ENCODE assay signal across 8 cellular contexts in genomic region chr1:15027515-15027948, GRCh38.
DNase-seq lines count a peak whose midpoint lies in the region; ATAC-seq and TF ChIP-seq lines count a peak whose summit lies in the region.

No MANE protein-coding gene starts in this region.

- TF ChIP-seq CTCF in right lobe of liver (IDR thresholded peaks at IDR 0.05): peak; percentile 63 to 91 (median 74)

- peak; percentile 7 for DNase-seq in DMS114 treated with DMSO at 0.1 percent for 48 hours (lab: John Stamatoyannopoulos, UW; ENCODE audit: unreplicated experiment)
- DNase-seq in HT1080 (ENCODE audit: low read depth): peak; percentile 63
- DNase-seq in T1000 (lab: John Stamatoyannopoulos, UW): peak; percentile 63
- DNase-seq in right lobe of liver: peak in 2 of 3 donors; percentile 51 to 69
- DNase-seq in stimulated activated CD8-positive, alpha-beta memory T cell treated with anti-CD3 and anti-CD28 coated beads, Interleukin-7, amount 100 ng/mL, for 48 hours (ENCODE audit: extremely low read depth in 1 of 2, low read depth in 1 of 2): peak; percentile 3 to 6
- DNase-seq in central memory CD4-positive, alpha-beta T cell: no peak
- no peak for DNase-seq in T-helper 1 cell

- no peak overlapping the region for H3K4me3 ChIP-seq in ectodermal cell (ENCODE audit: insufficient read depth, low read depth, low read length)
- no peak overlapping the region for H3K4me3 ChIP-seq in right lobe of liver

- no peaks in the 10 kb centered on the region for H3K9me3 ChIP-seq in ectodermal cell (ENCODE audit: control insufficient read depth, low read length)
- no peaks in the 10 kb centered on the region for H3K9me3 ChIP-seq in right lobe of liver

- H3K36me3 ChIP-seq in ectodermal cell (ENCODE audit: control insufficient read depth, insufficient read depth, low read length): no peaks in the 10 kb centered on the region
- no peaks in the 10 kb centered on the region for H3K36me3 ChIP-seq in right lobe of liver

- H3K27me3 ChIP-seq in ectodermal cell (ENCODE audit: control insufficient read depth, insufficient read depth, low read length, poor library complexity, severe bottlenecking) (no peaks in the 10 kb centered on the region), right lobe of liver (no peaks in the 10 kb centered on the region)

- H3K27ac ChIP-seq in ectodermal cell (ENCODE audit: insufficient read depth, low read depth, low read length, poor library complexity, severe bottlenecking) (peak overlapping the region; percentile 72), right lobe of liver (no peak overlapping the region)

- ATAC-seq in right lobe of liver: peak; percentile 52 to 70 (median 64)

- H3K4me1 ChIP-seq in ectodermal cell (ENCODE audit: control insufficient read depth, insufficient read depth, low read length) (peaks cover 11% of the 10 kb centered on the region), right lobe of liver (peaks cover 0 to 21% (median 4%) of the 10 kb centered on the region in 4 donors)

- no peak for TF ChIP-seq POLR2A in right lobe of liver (IDR thresholded peaks at IDR 0.05)

- WGBS in ectodermal cell, 2 experiments: 59 to 60% methylated on average over 11 of the region's 11 CpGs
- WGBS in right lobe of liver (ENCODE audit: insufficient coverage, low coverage, low lambda C conversion rate, missing lambda C conversion rate): 23% methylated on average over 7 of the region's 11 CpGs

- intact Hi-C loops in right lobe of liver (cut with DNase I): loop anchor here in 1 of 2 donors (10.0 kb wide), 1 partner anchor 253 kb away; no protein-coding TSS in a partner anchor

Comparison
In these comparisons a context has a peak if more than half of its experiments do, and no peak if none do; other contexts are left out.
1. DNase-seq: peak in DMS114 treated with DMSO at 0.1 percent for 48 hours (single experiment), HT1080 (single experiment), T1000 (single experiment), right lobe of liver (2 of 3) and stimulated activated CD8-positive, alpha-beta memory T cell treated with anti-CD3 and anti-CD28 coated beads, Interleukin-7, amount 100 ng/mL, for 48 hours (2 of 2); none in central memory CD4-positive, alpha-beta T cell (single experiment) and T-helper 1 cell (0 of 5).